Comparison of ENCODE assay signal across 16 cellular contexts in the genomic region with DNA sequence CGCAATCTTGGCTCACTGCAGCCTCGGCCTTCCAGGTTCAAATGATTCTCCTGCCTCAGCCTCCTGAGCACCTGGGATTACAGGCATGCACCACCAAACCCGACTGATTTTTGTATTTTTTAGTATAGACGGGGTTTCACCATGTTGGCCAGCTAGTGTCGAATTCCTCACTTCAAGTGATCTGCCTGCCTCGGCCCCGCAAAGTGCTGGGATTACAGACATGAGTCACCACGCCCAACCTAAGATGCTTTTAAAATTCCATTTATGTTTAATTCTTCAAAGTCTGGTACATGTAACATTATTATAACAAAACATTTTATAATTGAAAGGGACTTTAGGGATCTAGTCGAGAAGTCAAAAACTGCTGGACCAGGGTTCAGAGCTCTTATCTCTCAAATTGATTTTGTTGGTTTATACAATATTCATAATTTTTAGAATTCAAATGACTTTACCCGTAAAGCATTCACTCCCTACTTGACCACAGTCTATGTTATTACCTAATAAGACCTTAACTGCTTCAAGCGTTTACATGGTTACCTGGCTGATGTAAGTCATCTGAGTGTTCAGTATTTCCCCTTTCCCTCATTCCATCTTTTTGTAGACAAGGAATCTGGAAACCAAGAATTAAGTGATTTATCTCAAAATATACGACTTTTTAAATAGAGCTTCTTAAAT. TPM values are rescaled to one million over a fixed set of nuclear protein-coding genes. Genes with fewer than 3 reads are reported as not detected.
DNase-seq lines count a peak whose midpoint lies in the region; ATAC-seq and TF ChIP-seq lines count a peak whose summit lies in the region.
"Had no signal": no experiment of that assay in that cellular context is flagged by ENCODE, and none has a peak within 500 bp of the region (broad histone marks: within the 10 kb centered on the region; RNA-seq: fewer than 3 reads in every experiment).

No MANE protein-coding gene starts in this region.

- H3K9me3 ChIP-seq in SJCRH30 (replicated peaks) (no peaks in the 10 kb centered on the region), smooth muscle cell (replicated peaks; ENCODE audit: low read depth) (no peaks in the 10 kb centered on the region)
- H3K9me3 ChIP-seq: lower lobe of right lung had no signal

- H3K4me1 Mint-ChIP-seq in activated CD4-positive, alpha-beta memory T cell treated with anti-CD3 and anti-CD28 coated beads for 36 hours (ENCODE audit: low read depth), result peaks cover 80% of the 10 kb centered on the region
- peaks cover 70% of the 10 kb centered on the region for H3K4me1 Mint-ChIP-seq in activated CD4-positive, alpha-beta memory T cell treated with anti-CD3 and anti-CD28 coated beads, Interleukin-2, amount 10 ng/mL, durations not matched to agents 7 days and 5 days

- TF ChIP-seq CTCF in choroid plexus epithelial cell (conservative IDR thresholded peaks at IDR 0.05; ENCODE audit: low read depth, low read length) (no peak), smooth muscle cell (IDR thresholded peaks at IDR 0.05; ENCODE audit: borderline replicate concordance, insufficient read depth, poor library complexity, severe bottlenecking) (no peak), GM13977 (IDR thresholded peaks at IDR 0.05; ENCODE audit: extremely low read depth, insufficient read depth, missing control alignments) (no peak)

- H3K9ac ChIP-seq in smooth muscle cell (ENCODE audit: low read depth), result peak overlapping the region; percentile 36

- H3K27ac Mint-ChIP-seq in activated CD4-positive, alpha-beta memory T cell treated with anti-CD3 and anti-CD28 coated beads for 36 hours, result peak overlapping the region; percentile 19
- no peak overlapping the region for H3K27ac Mint-ChIP-seq in activated CD4-positive, alpha-beta memory T cell treated with anti-CD3 and anti-CD28 coated beads, Interleukin-2, amount 10 ng/mL, durations not matched to agents 7 days and 5 days

- H3K36me3 Mint-ChIP-seq in activated CD4-positive, alpha-beta memory T cell treated with anti-CD3 and anti-CD28 coated beads for 36 hours, result peaks cover 17% of the 10 kb centered on the region
- H3K36me3 Mint-ChIP-seq in activated CD4-positive, alpha-beta memory T cell treated with anti-CD3 and anti-CD28 coated beads, Interleukin-2, amount 10 ng/mL, durations not matched to agents 7 days and 5 days (ENCODE audit: low read depth), result peaks cover 42% of the 10 kb centered on the region

- intact Hi-C loops in activated CD4-positive, alpha-beta memory T cell treated with anti-CD3 and anti-CD28 coated beads for 36 hours (cut with micrococcal nuclease), result no loop called here

- H2AFZ ChIP-seq in smooth muscle cell (ENCODE audit: low read depth), result no peak overlapping the region

- in situ Hi-C loops in GM13977 (cut with MboI; ENCODE audit: low pct_unique_long_range_greater_than_20kb, low sequenced_read_pairs, unreplicated experiment), result no loop called here

- H3K27me3 Mint-ChIP-seq in activated CD4-positive, alpha-beta memory T cell treated with anti-CD3 and anti-CD28 coated beads for 36 hours, result no peaks in the 10 kb centered on the region
- no peaks in the 10 kb centered on the region for H3K27me3 Mint-ChIP-seq in activated CD4-positive, alpha-beta memory T cell treated with anti-CD3 and anti-CD28 coated beads, Interleukin-2, amount 10 ng/mL, durations not matched to agents 7 days and 5 days

- H3K4me2 ChIP-seq in smooth muscle cell, result peak overlapping the region; percentile 50

- H3K27me3 ChIP-seq in SJCRH30, result no peaks in the 10 kb centered on the region
- no peaks in the 10 kb centered on the region for H3K27me3 ChIP-seq in smooth muscle cell (ENCODE audit: low read depth)

- H3K36me3 ChIP-seq in SJCRH30, result peaks cover 4% of the 10 kb centered on the region
- H3K36me3 ChIP-seq in smooth muscle cell (ENCODE audit: low read depth), result no peaks in the 10 kb centered on the region
- H3K36me3 ChIP-seq: lower lobe of right lung, WERI-Rb-1 had no signal

- 47% methylated on average over 12 of the region's 12 CpGs for WGBS in smooth muscle cell (ENCODE audit: low lambda C conversion rate)

- H3K27ac ChIP-seq in SJCRH30, result peak overlapping the region; percentile 77
- H3K27ac ChIP-seq in smooth muscle cell (ENCODE audit: low read depth), result peak overlapping the region; percentile 84
- H3K27ac ChIP-seq: lower lobe of right lung, WERI-Rb-1 had no signal

- H3F3A ChIP-seq in smooth muscle cell (ENCODE audit: low read depth), result peaks cover 13% of the 10 kb centered on the region

- ATAC-seq in HG03135 (IDR thresholded peaks at IDR 0.05; ENCODE audit: unreplicated experiment), result no peak

- H3K9me3 Mint-ChIP-seq in activated CD4-positive, alpha-beta memory T cell treated with anti-CD3 and anti-CD28 coated beads for 36 hours, result no peaks in the 10 kb centered on the region
- H3K9me3 Mint-ChIP-seq in activated CD4-positive, alpha-beta memory T cell treated with anti-CD3 and anti-CD28 coated beads, Interleukin-2, amount 10 ng/mL, durations not matched to agents 7 days and 5 days, result no peaks in the 10 kb centered on the region

- POLR2A ChIA-PET in activated CD4-positive, alpha-beta memory T cell treated with anti-CD3 and anti-CD28 coated beads for 36 hours (lab: Charles Lee), result interaction anchor here (1.3 kb wide), 1 partner anchor 9 kb away, joined by 3 read pairs; no protein-coding TSS in a partner anchor
- POLR2A ChIA-PET in activated CD4-positive, alpha-beta memory T cell treated with anti-CD3 and anti-CD28 coated beads, Interleukin-2, amount 10 ng/mL, durations not matched to agents 7 days and 5 days (lab: Charles Lee), result interaction anchor here (0.9 to 1.9 kb wide), 6 partner anchors 16 to 141 kb away, joined by 3 to 8 read pairs (median 4); partner anchors contain the start of gene RAP1B

- no peak for DNase-seq in activated CD4-positive, alpha-beta memory T cell treated with anti-CD3 and anti-CD28 coated beads for 36 hours
- DNase-seq in activated CD4-positive, alpha-beta memory T cell treated with anti-CD3 and anti-CD28 coated beads, Interleukin-2, amount 10 ng/mL, durations not matched to agents 7 days and 5 days, result no peak
- DNase-seq in SJCRH30 (peak; percentile 47 to 60), choroid plexus epithelial cell (ENCODE audit: low read depth) (peak; percentile 37), smooth muscle cell (lab: John Stamatoyannopoulos, UW; ENCODE audit: unreplicated experiment) (no peak), HT-29 (ENCODE audit: low spot score) (no peak), GM13977 (ENCODE audit: low spot score) (no peak)
- DNase-seq: activated T-cell treated with anti-CD3 and anti-CD28 coated beads for 4 hours, dermis blood vessel endothelial cell, H7, lower lobe of right lung, NCI-H2107, nucleus accumbens, WERI-Rb-1 had no signal

- H4K20me1 ChIP-seq in smooth muscle cell (ENCODE audit: low read depth), result peaks cover 99% of the 10 kb centered on the region

- H3K4me1 ChIP-seq in SJCRH30 (peaks cover 35% of the 10 kb centered on the region), smooth muscle cell (ENCODE audit: low read depth) (peaks cover 13% of the 10 kb centered on the region)

- H3K4me3 ChIP-seq in SJCRH30, result no peak overlapping the region
- no peak overlapping the region for H3K4me3 ChIP-seq in choroid plexus epithelial cell (ENCODE audit: low read depth, low read length)
- H3K4me3 ChIP-seq in smooth muscle cell, result no peak overlapping the region
- H3K4me3 ChIP-seq: lower lobe of right lung, SK-N-MC had no signal

- H3K79me2 ChIP-seq in smooth muscle cell (ENCODE audit: low read depth), result peaks cover 100% of the 10 kb centered on the region

- no peak overlapping the region for H3K4me3 Mint-ChIP-seq in activated CD4-positive, alpha-beta memory T cell treated with anti-CD3 and anti-CD28 coated beads for 36 hours
- H3K4me3 Mint-ChIP-seq in activated CD4-positive, alpha-beta memory T cell treated with anti-CD3 and anti-CD28 coated beads, Interleukin-2, amount 10 ng/mL, durations not matched to agents 7 days and 5 days, result no peak overlapping the region

- CTCF ChIA-PET in activated CD4-positive, alpha-beta memory T cell treated with anti-CD3 and anti-CD28 coated beads for 36 hours (lab: Charles Lee), result interaction anchor here (0.6 kb wide), 1 partner anchor 198 kb away, joined by 3 read pairs; no protein-coding TSS in a partner anchor
- CTCF ChIA-PET in activated CD4-positive, alpha-beta memory T cell treated with anti-CD3 and anti-CD28 coated beads, Interleukin-2, amount 10 ng/mL, durations not matched to agents 7 days and 5 days (lab: Charles Lee), result interaction anchor here (0.7 to 1.0 kb wide), 2 partner anchors 274 to 280 kb away, joined by 3 read pairs; no protein-coding TSS in a partner anchor

RNA-seq across cellular contexts. Expression of gene RAP1B, which starts 28.2 kb away (rescaled TPM):
- total RNA-seq in activated CD4-positive, alpha-beta memory T cell treated with anti-CD3 and anti-CD28 coated beads for 36 hours, result 100 to 1,000 TPM; 211 to 213 TPM
- 100 to 1,000 TPM; 290 to 291 TPM for total RNA-seq in activated CD4-positive, alpha-beta memory T cell treated with anti-CD3 and anti-CD28 coated beads, Interleukin-2, amount 10 ng/mL, durations not matched to agents 7 days and 5 days
- total RNA-seq in SJCRH30 (2014; rRNA removed; shearing (Covaris generic)), result 193 and 207 TPM in 2 replicates
- total RNA-seq in smooth muscle cell, result 275 and 313 TPM in 2 replicates
- 236 and 242 TPM in 2 replicates for polyA plus RNA-seq in smooth muscle cell
- 57.8 and 58.9 TPM in 2 replicates for total RNA-seq in HT-29 (2014; rRNA removed; shearing (Covaris generic))

RNA-seq across cellular contexts. Expression of gene NUP107, which starts 47.9 kb away (rescaled TPM):
- total RNA-seq in activated CD4-positive, alpha-beta memory T cell treated with anti-CD3 and anti-CD28 coated beads for 36 hours, result 100 to 1,000 TPM; 128 TPM
- total RNA-seq in activated CD4-positive, alpha-beta memory T cell treated with anti-CD3 and anti-CD28 coated beads, Interleukin-2, amount 10 ng/mL, durations not matched to agents 7 days and 5 days, result 10 to 100 TPM; 80.7 to 85.4 TPM
- total RNA-seq in SJCRH30 (2014; rRNA removed; shearing (Covaris generic)), result 149 and 150 TPM in 2 replicates
- 51.1 and 65.3 TPM in 2 replicates for total RNA-seq in smooth muscle cell
- 29.1 and 39.9 TPM in 2 replicates for polyA plus RNA-seq in smooth muscle cell
- 45.4 and 48.3 TPM in 2 replicates for total RNA-seq in HT-29 (2014; rRNA removed; shearing (Covaris generic))

Comparison
In these comparisons a context has a peak if more than half of its experiments do, and no peak if none do; other contexts are left out.
1. DNase-seq: peak in SJCRH30 (2 of 2) and choroid plexus epithelial cell (single experiment); none in activated CD4-positive, alpha-beta memory T cell treated with anti-CD3 and anti-CD28 coated beads for 36 hours (single experiment), activated CD4-positive, alpha-beta memory T cell treated with anti-CD3 and anti-CD28 coated beads, Interleukin-2, amount 10 ng/mL, durations not matched to agents 7 days and 5 days (single experiment), smooth muscle cell (single experiment), HT-29 (single experiment) and GM13977 (single experiment).